In genomic region chr1:38873027-38873969, GRCh38 we compare ENCODE assay signal across 8 cellular contexts. TPM values are rescaled to one million over a fixed set of nuclear protein-coding genes. Genes with fewer than 3 reads are reported as not detected.
A peak's percentile ranks its signal among the peaks of the same experiment; 100 is the strongest.
DNase-seq lines count a peak whose midpoint lies in the region; ATAC-seq and TF ChIP-seq lines count a peak whose summit lies in the region.

Gene MYCBP, minus strand, starts transcription at chr1:38873348. Its CDS starts 43 bp downstream, at chr1:38873305.

- peak within 1 kb of the TSS; percentile 89 for H3K4me3 ChIP-seq in KMS-11 (IDR thresholded peaks at IDR 0.05; ENCODE audit: insufficient read depth, low read depth, low read length)
- peak within 1 kb of the TSS; percentile 81 to 95 (median 84) for H3K4me3 ChIP-seq in Peyer's patch
- H3K4me3 ChIP-seq in esophagus muscularis mucosa: peak within 1 kb of the TSS; percentile 62 to 92 (median 86)
- H3K4me3 ChIP-seq in muscle layer of duodenum (ENCODE audit: low read depth in 1 of 2, low read length in 2 of 2): peak within 1 kb of the TSS; percentile 85 to 86

- DNase-seq in DMS53 treated with DMSO at 0.1 percent for 48 hours (lab: John Stamatoyannopoulos, UW; ENCODE audit: unreplicated experiment) (peak; percentile 95), Peyer's patch (peak; percentile 92 to 98 (median 97)), esophagus muscularis mucosa (ENCODE audit: extremely low spot score) (peak; percentile 98)
- DNase-seq in activated T-cell treated with anti-CD3 and anti-CD28 coated beads, Interleukin-2, amount 50 U/mL, for 48 hours: peak; percentile 97 to 98
- peak; percentile 92 to 95 for DNase-seq in stimulated activated CD8-positive, alpha-beta memory T cell treated with anti-CD3 and anti-CD28 coated beads, Interleukin-7, amount 100 ng/mL, for 4 hours (ENCODE audit: low read depth in 2 of 2)

- intact Hi-C loops in esophagus muscularis mucosa (cut with DNase I): loop anchor here (2.0 to 10.0 kb wide), 2 partner anchors 14 to 212 kb away; partner anchors contain the start of gene RRAGC

- TF ChIP-seq CTCF in KMS-11 (conservative IDR thresholded peaks at IDR 0.05; ENCODE audit: low read depth, low read length) (peak; percentile 38; the same call in 1 of the 2 replicates), Peyer's patch (IDR thresholded peaks at IDR 0.05) (peak in 4 of 6 experiments; percentile 14 to 49 (median 35)), esophagus muscularis mucosa (IDR thresholded peaks at IDR 0.05) (peak; percentile 4 to 30 (median 16))

- H3K4me1 ChIP-seq in KMS-11 (ENCODE audit: low read depth, poor library complexity, severe bottlenecking): peaks cover 25% of the 10 kb centered on the region
- peaks cover 0 to 16% (median 8%) of the 10 kb centered on the region in 4 donors for H3K4me1 ChIP-seq in Peyer's patch
- peaks cover 18 to 25% (median 19%) of the 10 kb centered on the region in 4 donors for H3K4me1 ChIP-seq in esophagus muscularis mucosa
- H3K4me1 ChIP-seq in muscle layer of duodenum (ENCODE audit: control insufficient read depth in 1 of 2, insufficient read depth in 2 of 2, low read length in 2 of 2): peaks cover 7 to 18% of the 10 kb centered on the region in 2 donors

- no peaks in the 10 kb centered on the region for H4K20me1 ChIP-seq in KMS-11 (ENCODE audit: insufficient read depth)

- peak within 1 kb of the TSS; percentile 85 for H2AFZ ChIP-seq in KMS-11 (ENCODE audit: low read depth)

- H3K27ac ChIP-seq in KMS-11 (no peak within 1 kb of the TSS), Peyer's patch (peak within 1 kb of the TSS; percentile 56 to 83 (median 64)), esophagus muscularis mucosa (replicated peaks in 1 of 4) (peak within 1 kb of the TSS; percentile 68 to 83 (median 76)), muscle layer of duodenum (ENCODE audit: low read length) (peak within 1 kb of the TSS; percentile 67)

- H3K79me2 ChIP-seq in KMS-11 (ENCODE audit: insufficient read depth, low read depth): peaks cover 15% of the 10 kb centered on the region; the same call in 1 of the 2 replicates

- H3K9me3 ChIP-seq in Peyer's patch (no peaks in the 10 kb centered on the region), esophagus muscularis mucosa (no peaks in the 10 kb centered on the region), muscle layer of duodenum (ENCODE audit: control insufficient read depth in 1 of 2, low read length in 2 of 2) (no peaks in the 10 kb centered on the region)

- no peaks in the 10 kb centered on the region for H3K27me3 ChIP-seq in KMS-11 (ENCODE audit: insufficient read depth, low read depth)
- no peaks in the 10 kb centered on the region for H3K27me3 ChIP-seq in Peyer's patch
- H3K27me3 ChIP-seq in esophagus muscularis mucosa: no peaks in the 10 kb centered on the region
- H3K27me3 ChIP-seq in muscle layer of duodenum (ENCODE audit: low read depth, low read length): no peaks in the 10 kb centered on the region

- H3K36me3 ChIP-seq in KMS-11 (ENCODE audit: insufficient read depth) (no peaks in the 10 kb centered on the region), Peyer's patch (no peaks in the 10 kb centered on the region), esophagus muscularis mucosa (no peaks in the 10 kb centered on the region), muscle layer of duodenum (ENCODE audit: control insufficient read depth in 1 of 2, insufficient read depth in 2 of 2, low read length in 2 of 2) (no peaks in the 10 kb centered on the region)

- ATAC-seq in GM21737 (IDR thresholded peaks at IDR 0.05; ENCODE audit: unreplicated experiment): peak; percentile 91

- no peak for TF ChIP-seq EP300 in esophagus muscularis mucosa (IDR thresholded peaks at IDR 0.05)

- TF ChIP-seq POLR2A in Peyer's patch (IDR thresholded peaks at IDR 0.05): peak; percentile 26 to 50
- no peak for TF ChIP-seq POLR2A in esophagus muscularis mucosa (IDR thresholded peaks at IDR 0.05; ENCODE audit: low read depth)

- H3K9ac ChIP-seq in KMS-11: peak within 1 kb of the TSS; percentile 51; the same call in 1 of the 2 replicates

- WGBS in esophagus muscularis mucosa: under 1% methylated on average over 7 of the region's 69 CpGs

- peak within 1 kb of the TSS; percentile 97 for H3K4me2 ChIP-seq in KMS-11

RNA-seq across cellular contexts. Expression of gene MYCBP, which starts in this region (rescaled TPM):
- total RNA-seq in Peyer's patch: 10 to 100 TPM; 11.8 to 25.9 (median 14.8) TPM
- 10 to 100 TPM; 17.4 to 22.5 (median 21.2) TPM for total RNA-seq in esophagus muscularis mucosa
